In the genomic region with DNA sequence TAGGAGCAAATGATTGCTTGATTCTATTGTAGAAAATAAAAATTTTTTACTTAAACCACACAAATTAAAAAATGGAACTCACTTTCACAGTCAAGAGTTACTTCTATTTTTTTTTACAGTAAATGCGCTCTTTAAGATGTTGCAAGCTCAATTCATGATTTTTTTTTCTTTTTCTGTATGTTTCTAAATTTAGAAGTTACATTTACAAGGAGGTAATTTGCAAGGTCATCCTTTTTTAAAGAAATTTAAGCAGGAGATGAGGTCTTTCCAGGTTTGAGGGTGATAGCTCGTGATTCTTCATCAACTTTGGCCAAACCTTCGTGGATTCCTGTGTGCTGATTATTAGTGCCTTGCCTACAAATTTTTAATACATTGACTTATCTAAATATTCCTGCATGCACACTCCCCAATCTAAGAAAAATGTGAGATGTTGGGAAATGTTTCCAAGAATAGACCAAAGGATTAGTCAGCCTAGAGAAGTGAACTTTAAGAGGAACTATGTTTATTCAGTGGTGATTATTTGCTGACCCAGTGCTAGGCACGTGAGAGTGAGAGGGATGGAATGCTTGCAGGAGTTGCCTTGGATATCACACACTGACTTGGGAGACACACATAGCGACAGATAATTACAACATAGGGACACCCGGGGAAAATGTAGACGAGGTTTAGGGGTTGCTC, we compare ENCODE assay signal across 22 cellular contexts.
DNase-seq lines count a peak whose midpoint lies in the region; ATAC-seq, FAIRE-seq and TF ChIP-seq lines count a peak whose summit lies in the region.
"Had no signal": no experiment of that assay in that cellular context is flagged by ENCODE, and none has a peak within 500 bp of the region (broad histone marks: within the 10 kb centered on the region; RNA-seq: fewer than 3 reads in every experiment).

No MANE protein-coding gene starts in this region.

- H3K4me3 Mint-ChIP-seq in MCF 10A (ENCODE audit: unreplicated experiment) (no peak overlapping the region), astrocyte (ENCODE audit: unreplicated experiment) (no peak overlapping the region)
- H3K4me3 Mint-ChIP-seq: natural killer cell had no signal

- H3K4me3 ChIP-seq in mammary epithelial cell (replicated peaks in 1 of 3; ENCODE audit: insufficient read depth in 1 of 3, low read depth in 2 of 3, low read length in 3 of 3): no peak overlapping the region
- no peak overlapping the region for H3K4me3 ChIP-seq in astrocyte (ENCODE audit: insufficient read depth, low read depth, low read length)
- H3K4me3 ChIP-seq in hepatocyte: no peak overlapping the region
- no peak overlapping the region for H3K4me3 ChIP-seq in thoracic aorta
- H3K4me3 ChIP-seq: breast epithelium, GM12878, prostate gland had no signal

- H3K27me3 ChIP-seq in mammary epithelial cell (ENCODE audit: insufficient read depth, low read length) (no peaks in the 10 kb centered on the region), astrocyte (ENCODE audit: insufficient read depth, low read length) (no peaks in the 10 kb centered on the region), hepatocyte (no peaks in the 10 kb centered on the region), thoracic aorta (replicated peaks; ENCODE audit: insufficient read depth) (no peaks in the 10 kb centered on the region)
- H3K27me3 ChIP-seq: breast epithelium had no signal

- H3K9me2 ChIP-seq in hepatocyte (replicated peaks; ENCODE audit: insufficient read depth): no peaks in the 10 kb centered on the region

- H4K20me1 ChIP-seq in mammary epithelial cell (ENCODE audit: insufficient read depth, low read length): no peaks in the 10 kb centered on the region
- H4K20me1 ChIP-seq in astrocyte (ENCODE audit: insufficient read depth, low read length): no peaks in the 10 kb centered on the region
- no peaks in the 10 kb centered on the region for H4K20me1 ChIP-seq in hepatocyte (ENCODE audit: insufficient read depth, poor library complexity, severe bottlenecking)

- CTCF ChIA-PET in MCF 10A (lab: Yijun Ruan, JAX): interaction anchor here (0.6 kb wide), 1 partner anchor 10 kb away, joined by 3 read pairs; no protein-coding TSS in a partner anchor
- CTCF ChIA-PET in mammary epithelial cell (lab: Charles Lee; ENCODE audit: low non-redundant PET): no interaction called here

- no TSS peak for BruUV-seq in MCF 10A (replicated peaks; lab: Mats Ljungman, UMichigan)
- BruUV-seq in mammary epithelial cell (replicated peaks; lab: Mats Ljungman, UMichigan): no TSS peak

- no peak overlapping the region for H3K4me2 ChIP-seq in mammary epithelial cell (ENCODE audit: insufficient read depth, low read depth, low read length)
- H3K4me2 ChIP-seq in astrocyte (ENCODE audit: low read length): peak overlapping the region; percentile 22
- H3K4me2 ChIP-seq in hepatocyte: peak overlapping the region; percentile 10

- H3K9me3 ChIP-seq in mammary epithelial cell (replicated peaks; ENCODE audit: insufficient read depth, low read length) (peaks cover 5% of the 10 kb centered on the region), astrocyte (ENCODE audit: insufficient read depth, low read depth, low read length) (no peaks in the 10 kb centered on the region), hepatocyte (ENCODE audit: low read depth) (no peaks in the 10 kb centered on the region), thoracic aorta (no peaks in the 10 kb centered on the region)
- H3K9me3 ChIP-seq: prostate gland had no signal

- H3K27me3 Mint-ChIP-seq in MCF 10A (ENCODE audit: insufficient read depth, unreplicated experiment) (no peaks in the 10 kb centered on the region), astrocyte (ENCODE audit: low read depth, unreplicated experiment) (no peaks in the 10 kb centered on the region)

- DNase-seq in MCF 10A (ENCODE audit: unreplicated experiment): peak; percentile 26
- DNase-seq in mammary epithelial cell: no peak
- DNase-seq in astrocyte (ENCODE audit: low read depth): peak; percentile 7
- DNase-seq in hepatocyte (ENCODE audit: low spot score): peak; percentile 39
- peak; percentile 13 for DNase-seq in thoracic aorta (ENCODE audit: low spot score)
- DNase-seq in NCI-H1436 (lab: John Stamatoyannopoulos, UW): no peak
- no peak for DNase-seq in amniotic stem cell (lab: John Stamatoyannopoulos, UW)
- DNase-seq in T-helper 2 cell: no peak
- DNase-seq: 8988T; activated CD8-positive, alpha-beta memory T cell treated with anti-CD3 and anti-CD28 coated beads for 24 hours; natural killer cell; NCI-H1417 treated with DMSO at 0.1 percent for 48 hours; NCI-H446; OCI-M1; stimulated activated CD4-positive, alpha-beta T cell treated with anti-CD3 and anti-CD28 coated beads, Interleukin-15, amount 100 ng/mL, for 24 hours; substantia nigra; WERI-Rb-1 had no signal

- H3K27ac Mint-ChIP-seq in MCF 10A (ENCODE audit: low read depth, unreplicated experiment) (no peak overlapping the region), astrocyte (ENCODE audit: unreplicated experiment) (no peak overlapping the region)
- H3K27ac Mint-ChIP-seq: natural killer cell had no signal

- H3K36me3 ChIP-seq in mammary epithelial cell (ENCODE audit: insufficient read depth, low read length) (no peaks in the 10 kb centered on the region), astrocyte (ENCODE audit: insufficient read depth, low read length) (no peaks in the 10 kb centered on the region), hepatocyte (replicated peaks; ENCODE audit: insufficient read depth, low read depth) (no peaks in the 10 kb centered on the region), thoracic aorta (no peaks in the 10 kb centered on the region)
- H3K36me3 ChIP-seq: breast epithelium, prostate gland, WERI-Rb-1 had no signal

- no peaks in the 10 kb centered on the region for H3K9me3 Mint-ChIP-seq in MCF 10A (ENCODE audit: unreplicated experiment)
- peaks cover 8% of the 10 kb centered on the region for H3K9me3 Mint-ChIP-seq in astrocyte (ENCODE audit: unreplicated experiment)
- H3K9me3 Mint-ChIP-seq: natural killer cell had no signal

- dilution Hi-C loops in mammary epithelial cell (cut with HindIII; ENCODE audit: low sequenced_read_pairs): no loop called here

- H3K4me1 ChIP-seq in mammary epithelial cell (ENCODE audit: insufficient read depth, low read length) (no peaks in the 10 kb centered on the region), astrocyte (ENCODE audit: insufficient read depth, low read length) (no peaks in the 10 kb centered on the region), hepatocyte (ENCODE audit: insufficient read depth) (peaks cover 6% of the 10 kb centered on the region), thoracic aorta (ENCODE audit: control insufficient read depth in 1 of 2, low read depth in 2 of 2) (peaks cover 11 to 27% of the 10 kb centered on the region in 2 donors)
- H3K4me1 ChIP-seq: breast epithelium, prostate gland had no signal

- no peaks in the 10 kb centered on the region for H3K36me3 Mint-ChIP-seq in MCF 10A (ENCODE audit: insufficient read depth, unreplicated experiment)
- H3K36me3 Mint-ChIP-seq in astrocyte (ENCODE audit: low read depth, unreplicated experiment): no peaks in the 10 kb centered on the region

- 72% methylated on average over 6 of the region's 7 CpGs for WGBS in mammary epithelial cell (ENCODE audit: low coverage, missing lambda C conversion rate)
- WGBS in hepatocyte (ENCODE audit: low lambda C conversion rate, missing lambda C conversion rate): 76% methylated on average over 7 of the region's 7 CpGs

- ATAC-seq in thoracic aorta (ENCODE audit: insufficient number of reproducible peaks, low FRiP score, low read depth): peak; percentile 77
- ATAC-seq: GM12878, left colon, natural killer cell had no signal

- no peak for TF ChIP-seq CTCF in MCF 10A (IDR thresholded peaks at IDR 0.05; ENCODE audit: unreplicated experiment)
- TF ChIP-seq CTCF in mammary epithelial cell (conservative IDR thresholded peaks at IDR 0.05 in 1 of 2, IDR thresholded peaks at IDR 0.05 in 1 of 2; ENCODE audit: extremely low read depth in 1 of 2, insufficient read depth in 1 of 2, low read depth in 1 of 2, low read length in 2 of 2): no peak
- no peak for TF ChIP-seq CTCF in astrocyte (IDR thresholded peaks at IDR 0.05; ENCODE audit: insufficient read depth, low read depth, low read length)
- no peak for TF ChIP-seq CTCF in hepatocyte (IDR thresholded peaks at IDR 0.05; ENCODE audit: poor library complexity)
- no peak for TF ChIP-seq CTCF in thoracic aorta (IDR thresholded peaks at IDR 0.05)

- H3K79me2 ChIP-seq in mammary epithelial cell (ENCODE audit: insufficient read depth, low read length): no peaks in the 10 kb centered on the region
- H3K79me2 ChIP-seq in astrocyte (ENCODE audit: insufficient read depth, low read length): no peaks in the 10 kb centered on the region
- H3K79me2 ChIP-seq in hepatocyte: no peaks in the 10 kb centered on the region

- H2AFZ ChIP-seq in mammary epithelial cell (ENCODE audit: low read depth, low read length): no peak overlapping the region
- H2AFZ ChIP-seq in astrocyte (ENCODE audit: low read depth, low read length): no peak overlapping the region
- no peak overlapping the region for H2AFZ ChIP-seq in hepatocyte

- H3K9ac ChIP-seq in mammary epithelial cell (ENCODE audit: insufficient read depth, low read length): no peak overlapping the region
- H3K9ac ChIP-seq in astrocyte (ENCODE audit: low read length): no peak overlapping the region

- intact Hi-C loops in MCF 10A (cut with micrococcal nuclease): no loop called here
- intact Hi-C loops in mammary epithelial cell (cut with micrococcal nuclease): no loop called here

- in situ Hi-C loops in mammary epithelial cell (cut with MboI; ENCODE audit: low sequenced_read_pairs in 2 of 2): no loop called here

- peak; percentile 64 for FAIRE-seq in astrocyte (lab: Jason Lieb, UNC)
- FAIRE-seq: GM12878, H54 had no signal

- POLR2A ChIA-PET in MCF 10A (lab: Yijun Ruan, JAX): interaction anchor here (0.6 to 0.7 kb wide), 2 partner anchors 280 to 430 kb away, joined by 3 read pairs; no protein-coding TSS in a partner anchor

- H3K4me1 Mint-ChIP-seq in MCF 10A (ENCODE audit: insufficient read depth, unreplicated experiment) (peaks cover 12% of the 10 kb centered on the region), astrocyte (ENCODE audit: low read depth, unreplicated experiment) (peaks cover 16% of the 10 kb centered on the region)

- H3K27ac ChIP-seq in mammary epithelial cell (ENCODE audit: insufficient read depth, low read depth, low read length): no peak overlapping the region
- no peak overlapping the region for H3K27ac ChIP-seq in astrocyte (ENCODE audit: low read depth, low read length)
- peak overlapping the region; percentile 47 for H3K27ac ChIP-seq in hepatocyte
- no peak overlapping the region for H3K27ac ChIP-seq in thoracic aorta
- H3K27ac ChIP-seq: breast epithelium, prostate gland, WERI-Rb-1 had no signal

Comparison
In these comparisons a context has a peak if more than half of its experiments do, and no peak if none do; other contexts are left out.
1. DNase-seq: peak in MCF 10A (single experiment), astrocyte (single experiment), hepatocyte (single experiment) and thoracic aorta (single experiment); none in mammary epithelial cell (single experiment), NCI-H1436 (single experiment), amniotic stem cell (single experiment) and T-helper 2 cell (0 of 5).